In genomic region chr1:32766328-32766972, GRCh38 we compare ENCODE assay signal across 16 cellular contexts. TPM values are rescaled to one million over a fixed set of nuclear protein-coding genes. Genes with fewer than 3 reads are reported as not detected.
A peak's percentile ranks its signal among the peaks of the same experiment; 100 is the strongest.
DNase-seq lines count a peak whose midpoint lies in the region; ATAC-seq and TF ChIP-seq lines count a peak whose summit lies in the region.
"Had no signal": no experiment of that assay in that cellular context is flagged by ENCODE, and none has a peak within 500 bp of the region (broad histone marks: within the 10 kb centered on the region; RNA-seq: fewer than 3 reads in every experiment).

No MANE protein-coding gene starts in this region.

- DNase-seq in ELF-1 (ENCODE audit: low read depth, low spot score), result peak; percentile 80
- peak; percentile 65 for DNase-seq in RPMI8226
- no peak for DNase-seq in trophoblast cell
- DNase-seq in activated CD8-positive, alpha-beta T cell treated with anti-CD3 and anti-CD28 coated beads for 36 hours, result no peak
- DNase-seq in SW 1271 (lab: John Stamatoyannopoulos, UW), result no peak
- DNase-seq in HuH-7.5 (ENCODE audit: low spot score), result no peak
- DNase-seq: activated naive CD4-positive, alpha-beta T cell treated with anti-CD3 and anti-CD28 coated beads, Interleukin-2, amount 50 U/mL, for 16 hours; AML-193; central memory CD4-positive, alpha-beta T cell; KBM-7; NCI-H1436; psoas muscle; upper lobe of left lung had no signal

- H2AK5ac ChIP-seq in trophoblast cell (ENCODE audit: low read length), result peak overlapping the region; percentile 18

- peak overlapping the region; percentile 24 for H3K27ac ChIP-seq in trophoblast cell (ENCODE audit: low read depth, low read length)
- H3K27ac ChIP-seq: psoas muscle had no signal

- H4K91ac ChIP-seq in trophoblast cell (ENCODE audit: low read depth, low read length), result peak overlapping the region; percentile 56

- H3K4me1 ChIP-seq in trophoblast cell (ENCODE audit: control insufficient read depth in 1 of 2, insufficient read depth in 2 of 2, low read length in 2 of 2), result peaks cover 44 to 49% of the 10 kb centered on the region in 2 experiments

- no peaks in the 10 kb centered on the region for H3K9me3 Mint-ChIP-seq in activated CD8-positive, alpha-beta T cell treated with anti-CD3 and anti-CD28 coated beads for 36 hours
- H3K9me3 Mint-ChIP-seq: memory B cell had no signal

- H3K27me3 ChIP-seq in trophoblast cell (ENCODE audit: insufficient read depth, low read length), result no peaks in the 10 kb centered on the region
- H3K27me3 ChIP-seq: upper lobe of left lung had no signal

- H3K4me3 ChIP-seq in iPS-11a (ENCODE audit: low read depth, low read length) (peak overlapping the region; percentile 39), trophoblast cell (ENCODE audit: low read depth, low read length) (no peak overlapping the region)
- H3K4me3 ChIP-seq: psoas muscle, upper lobe of left lung had no signal

- no peaks in the 10 kb centered on the region for H3K36me3 Mint-ChIP-seq in activated CD8-positive, alpha-beta T cell treated with anti-CD3 and anti-CD28 coated beads for 36 hours (ENCODE audit: low read depth)
- H3K36me3 Mint-ChIP-seq: memory B cell had no signal

- H2BK120ac ChIP-seq in trophoblast cell (ENCODE audit: insufficient read depth, low read length, poor library complexity), result peak overlapping the region; percentile 43

- peak overlapping the region; percentile 49 for H2BK5ac ChIP-seq in trophoblast cell (ENCODE audit: low read depth, low read length, poor library complexity)

- no peak overlapping the region for H2AFZ ChIP-seq in trophoblast cell (ENCODE audit: insufficient read depth, low read length, poor library complexity)

- peaks cover 14% of the 10 kb centered on the region for H3K79me2 ChIP-seq in trophoblast cell (ENCODE audit: control insufficient read depth, insufficient read depth, low read length, poor library complexity)

- H3K4me1 Mint-ChIP-seq in activated CD8-positive, alpha-beta T cell treated with anti-CD3 and anti-CD28 coated beads for 36 hours (ENCODE audit: low read depth), result peaks cover 7% of the 10 kb centered on the region
- H3K4me1 Mint-ChIP-seq: memory B cell had no signal

- POLR2A ChIA-PET in activated CD8-positive, alpha-beta T cell treated with anti-CD3 and anti-CD28 coated beads for 36 hours (lab: Charles Lee), result no interaction called here

- peak overlapping the region; percentile 42 for H4K8ac ChIP-seq in trophoblast cell (ENCODE audit: low read depth, low read length)

- no peak for ATAC-seq in HG03342 (IDR thresholded peaks at IDR 0.05; ENCODE audit: unreplicated experiment)
- ATAC-seq in activated CD8-positive, alpha-beta T cell treated with anti-CD3 and anti-CD28 coated beads for 36 hours, result no peak
- ATAC-seq: psoas muscle had no signal

- H3K27me3 Mint-ChIP-seq in activated CD8-positive, alpha-beta T cell treated with anti-CD3 and anti-CD28 coated beads for 36 hours, result no peaks in the 10 kb centered on the region

- H3K36me3 ChIP-seq in trophoblast cell (ENCODE audit: control insufficient read depth in 1 of 2, insufficient read depth in 2 of 2, low read length in 2 of 2), result peaks cover 27 to 28% of the 10 kb centered on the region in 2 experiments

- peak overlapping the region; percentile 40 for H3K4me2 ChIP-seq in trophoblast cell (ENCODE audit: low read length)

- WGBS in trophoblast cell (ENCODE audit: extremely low coverage, insufficient coverage, insufficient read length), result no CpG with 5 or more reads among the region's 7 CpGs

- no peak for TF ChIP-seq CTCF in activated CD8-positive, alpha-beta T cell treated with anti-CD3 and anti-CD28 coated beads for 36 hours (IDR thresholded peaks at IDR 0.05)

- CTCF ChIA-PET in activated CD8-positive, alpha-beta T cell treated with anti-CD3 and anti-CD28 coated beads for 36 hours (lab: Charles Lee), result no interaction called here

- H3K23ac ChIP-seq in trophoblast cell (ENCODE audit: low read length), result no peak overlapping the region

- H3K14ac ChIP-seq in trophoblast cell (ENCODE audit: low read length), result peak overlapping the region; percentile 73

- no peak overlapping the region for H3K9ac ChIP-seq in trophoblast cell (ENCODE audit: low read length)

- no peaks in the 10 kb centered on the region for H3K9me3 ChIP-seq in trophoblast cell (ENCODE audit: insufficient read depth, low read depth, low read length)
- H3K9me3 ChIP-seq: psoas muscle, upper lobe of left lung had no signal

- H3K18ac ChIP-seq in trophoblast cell (ENCODE audit: low read length), result peak overlapping the region; percentile 81

- H3K27ac Mint-ChIP-seq in activated CD8-positive, alpha-beta T cell treated with anti-CD3 and anti-CD28 coated beads for 36 hours, result no peak overlapping the region
- H3K27ac Mint-ChIP-seq: memory B cell had no signal

- no peak overlapping the region for H3K4me3 Mint-ChIP-seq in activated CD8-positive, alpha-beta T cell treated with anti-CD3 and anti-CD28 coated beads for 36 hours
- H3K4me3 Mint-ChIP-seq: memory B cell had no signal

- peaks cover 14% of the 10 kb centered on the region for H3K79me1 ChIP-seq in trophoblast cell (ENCODE audit: low read length)

- no peak overlapping the region for H4K12ac ChIP-seq in trophoblast cell (ENCODE audit: low read depth, low read length)

- H3K4ac ChIP-seq in trophoblast cell (ENCODE audit: low read depth, low read length), result peak overlapping the region; percentile 53

- intact Hi-C loops in activated CD8-positive, alpha-beta T cell treated with anti-CD3 and anti-CD28 coated beads for 36 hours (cut with micrococcal nuclease), result no loop called here

- peak overlapping the region; percentile 60 for H2BK12ac ChIP-seq in trophoblast cell (ENCODE audit: low read length)

RNA-seq across cellular contexts. Expression of gene YARS1, which starts 50.7 kb away (rescaled TPM):
- polyA plus RNA-seq in trophoblast cell (2013), result 86.3 and 88.7 TPM in 2 replicates
- 100 to 1,000 TPM; 231 to 238 TPM for total RNA-seq in activated CD8-positive, alpha-beta T cell treated with anti-CD3 and anti-CD28 coated beads for 36 hours

RNA-seq across cellular contexts. Expression of gene S100PBP, which starts 51.0 kb away (rescaled TPM):
- 12.7 and 13.0 TPM in 2 replicates for polyA plus RNA-seq in trophoblast cell (2013)
- 10 to 100 TPM; 25.7 to 27.3 TPM for total RNA-seq in activated CD8-positive, alpha-beta T cell treated with anti-CD3 and anti-CD28 coated beads for 36 hours

Comparison
In these comparisons a context has a peak if more than half of its experiments do, and no peak if none do; other contexts are left out.
1. DNase-seq: peak in ELF-1 (single experiment) and RPMI8226 (single experiment); none in trophoblast cell (0 of 2), activated CD8-positive, alpha-beta T cell treated with anti-CD3 and anti-CD28 coated beads for 36 hours (single experiment), SW 1271 (0 of 2) and HuH-7.5 (single experiment).